ENCODE assay signal across 11 cellular contexts in the genomic region with DNA sequence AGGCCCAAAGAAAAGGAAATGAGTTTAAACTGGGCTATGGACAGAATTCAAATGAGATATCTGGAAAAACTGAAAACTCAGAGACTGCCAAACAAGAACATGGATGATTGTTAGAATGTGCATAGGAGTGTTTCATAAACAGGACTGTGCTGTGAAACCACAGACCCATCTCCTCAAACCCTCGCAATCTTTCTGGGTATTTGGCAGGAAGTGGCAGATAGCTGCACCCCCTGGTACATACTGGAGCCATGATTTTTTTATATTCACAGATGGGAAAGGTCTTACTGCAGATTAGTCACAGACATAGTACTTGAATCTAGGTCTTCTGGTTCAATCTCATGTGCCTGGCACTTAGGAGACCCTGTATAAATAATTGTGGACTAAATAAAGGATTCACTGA.
DNase-seq lines count a peak whose midpoint lies in the region; ATAC-seq lines count a peak whose summit lies in the region.
"Had no signal": no experiment of that assay in that cellular context is flagged by ENCODE, and none has a peak within 500 bp of the region (broad histone marks: within the 10 kb centered on the region; RNA-seq: fewer than 3 reads in every experiment).

No MANE protein-coding gene starts in this region.

- no peaks in the 10 kb centered on the region for H3K9me2 ChIP-seq in Karpas-422 (replicated peaks; ENCODE audit: insufficient read depth, low read length)

- CTCF ChIA-PET in activated CD8-positive, alpha-beta T cell treated with anti-CD3 and anti-CD28 coated beads, Interleukin-2, amount 10 ng/mL, durations not matched to agents 7 days and 5 days (lab: Charles Lee), result interaction anchor here (0.9 to 12.8 kb wide), 12 partner anchors 8 to 783 kb away, joined by 3 to 196 read pairs (median 9); no protein-coding TSS in a partner anchor

- no peak overlapping the region for H3K9ac ChIP-seq in Karpas-422 (ENCODE audit: low read length)
- no peak overlapping the region for H3K9ac ChIP-seq in mesenchymal stem cell (ENCODE audit: low read length)

- no peak overlapping the region for H3K18ac ChIP-seq in mesenchymal stem cell (ENCODE audit: low read depth in 1 of 2, low read length in 2 of 2)

- peak overlapping the region; percentile 52 for H3K4me3 Mint-ChIP-seq in activated CD8-positive, alpha-beta T cell treated with anti-CD3 and anti-CD28 coated beads, Interleukin-2, amount 10 ng/mL, durations not matched to agents 7 days and 5 days

- H3K79me2 ChIP-seq in Karpas-422 (ENCODE audit: low read length), result peaks cover 5% of the 10 kb centered on the region; the same call in 1 of the 2 replicates

- H3K4me1 ChIP-seq in Karpas-422 (ENCODE audit: low read length) (peaks cover 84% of the 10 kb centered on the region), mesenchymal stem cell (ENCODE audit: control insufficient read depth, insufficient read depth, low read depth, low read length) (peaks cover 15% of the 10 kb centered on the region)

- no peak overlapping the region for H4K91ac ChIP-seq in mesenchymal stem cell (ENCODE audit: low read length)

- H2AFZ ChIP-seq in Karpas-422 (ENCODE audit: low read length) (no peak overlapping the region), mesenchymal stem cell (ENCODE audit: low read depth, low read length) (no peak overlapping the region)

- no peak overlapping the region for H3K23ac ChIP-seq in mesenchymal stem cell (ENCODE audit: low read length in 2 of 2)

- H3K9me3 Mint-ChIP-seq in activated CD8-positive, alpha-beta T cell treated with anti-CD3 and anti-CD28 coated beads, Interleukin-2, amount 10 ng/mL, durations not matched to agents 7 days and 5 days (ENCODE audit: insufficient read depth), result peaks cover 5% of the 10 kb centered on the region

- H3K27me3 ChIP-seq in Karpas-422 (ENCODE audit: low read length), result no peaks in the 10 kb centered on the region
- no peaks in the 10 kb centered on the region for H3K27me3 ChIP-seq in mesenchymal stem cell (ENCODE audit: control insufficient read depth in 1 of 2, insufficient read depth in 1 of 2, low read length in 2 of 2)
- H3K27me3 ChIP-seq: left lung, sigmoid colon had no signal

- H3K79me1 ChIP-seq in mesenchymal stem cell (replicated peaks; ENCODE audit: low read length, poor library complexity, severe bottlenecking), result peaks cover 5% of the 10 kb centered on the region

- no peak overlapping the region for H3K4ac ChIP-seq in mesenchymal stem cell (ENCODE audit: low read depth in 1 of 2, low read length in 2 of 2)

- no peak overlapping the region for H2BK5ac ChIP-seq in mesenchymal stem cell (ENCODE audit: low read depth, low read length, poor library complexity, severe bottlenecking)

- no peak overlapping the region for H2BK12ac ChIP-seq in mesenchymal stem cell (ENCODE audit: low read length in 2 of 2)

- H3K9me3 ChIP-seq in Karpas-422 (ENCODE audit: low read length) (no peaks in the 10 kb centered on the region), mesenchymal stem cell (ENCODE audit: control insufficient read depth, low read length) (no peaks in the 10 kb centered on the region)

- H4K8ac ChIP-seq in mesenchymal stem cell (ENCODE audit: low read length), result no peak overlapping the region

- no peak overlapping the region for H2AK5ac ChIP-seq in mesenchymal stem cell (ENCODE audit: low read length, severe bottlenecking)

- no peak overlapping the region for H3K14ac ChIP-seq in mesenchymal stem cell (ENCODE audit: low read length in 2 of 2)

- no peaks in the 10 kb centered on the region for H4K20me1 ChIP-seq in Karpas-422 (ENCODE audit: insufficient read depth, low read depth, low read length)

- no peak overlapping the region for H2BK15ac ChIP-seq in mesenchymal stem cell (ENCODE audit: low read depth, poor library complexity, severe bottlenecking)

- H2BK120ac ChIP-seq in mesenchymal stem cell (ENCODE audit: low read depth, low read length), result no peak overlapping the region

- POLR2A ChIA-PET in activated CD8-positive, alpha-beta T cell treated with anti-CD3 and anti-CD28 coated beads, Interleukin-2, amount 10 ng/mL, durations not matched to agents 7 days and 5 days (lab: Charles Lee), result interaction anchor here (0.6 to 1.7 kb wide), 5 partner anchors 37 to 343 kb away, joined by 3 to 9 read pairs (median 4); no protein-coding TSS in a partner anchor

- peaks cover 92% of the 10 kb centered on the region for H3K4me1 Mint-ChIP-seq in activated CD8-positive, alpha-beta T cell treated with anti-CD3 and anti-CD28 coated beads, Interleukin-2, amount 10 ng/mL, durations not matched to agents 7 days and 5 days (ENCODE audit: low read depth)

- H3K27me3 Mint-ChIP-seq in activated CD8-positive, alpha-beta T cell treated with anti-CD3 and anti-CD28 coated beads, Interleukin-2, amount 10 ng/mL, durations not matched to agents 7 days and 5 days (ENCODE audit: low read depth), result no peaks in the 10 kb centered on the region

- H3K27ac Mint-ChIP-seq in activated CD8-positive, alpha-beta T cell treated with anti-CD3 and anti-CD28 coated beads, Interleukin-2, amount 10 ng/mL, durations not matched to agents 7 days and 5 days, result peak overlapping the region; percentile 98

- H3K4me3 ChIP-seq in Karpas-422 (ENCODE audit: low read length), result no peak overlapping the region
- H3K4me3 ChIP-seq in mesenchymal stem cell (ENCODE audit: insufficient read depth in 1 of 2, low read depth in 1 of 2, low read length in 2 of 2), result no peak overlapping the region
- H3K4me3 ChIP-seq: left lung, sigmoid colon had no signal

- 0 out of 2 replicates have a peak, but pooled peaks cover 3% of the 10 kb centered on the region for H3K36me3 ChIP-seq in Karpas-422 (ENCODE audit: insufficient read depth, low read length)
- H3K36me3 ChIP-seq in mesenchymal stem cell (ENCODE audit: control insufficient read depth in 1 of 2, insufficient read depth in 2 of 2, low read depth in 1 of 2, low read length in 2 of 2), result peaks cover 0 to 3% of the 10 kb centered on the region in 2 experiments
- H3K36me3 ChIP-seq: left lung, sigmoid colon had no signal

- WGBS in mesenchymal stem cell, result no CpG with 5 or more reads among the region's 1 CpG

- H3K36me3 Mint-ChIP-seq in activated CD8-positive, alpha-beta T cell treated with anti-CD3 and anti-CD28 coated beads, Interleukin-2, amount 10 ng/mL, durations not matched to agents 7 days and 5 days (ENCODE audit: low read depth), result peaks cover 59% of the 10 kb centered on the region

- H3K4me2 ChIP-seq in Karpas-422 (ENCODE audit: low read depth, low read length, poor library complexity, severe bottlenecking) (no peak overlapping the region), mesenchymal stem cell (ENCODE audit: low read length, poor library complexity, severe bottlenecking) (no peak overlapping the region)

- ATAC-seq in activated CD8-positive, alpha-beta T cell treated with anti-CD3 and anti-CD28 coated beads, Interleukin-2, amount 10 ng/mL, durations not matched to agents 7 days and 5 days, result peak; percentile 51
- ATAC-seq in HG03045 (IDR thresholded peaks at IDR 0.05; ENCODE audit: unreplicated experiment) (no peak), HG02870 (IDR thresholded peaks at IDR 0.05; ENCODE audit: unreplicated experiment) (no peak), GM21515 (IDR thresholded peaks at IDR 0.05; ENCODE audit: unreplicated experiment) (no peak)
- ATAC-seq: left lung had no signal

- H3K27ac ChIP-seq in Karpas-422 (ENCODE audit: low read length) (peak overlapping the region; percentile 99), mesenchymal stem cell (ENCODE audit: low read length, poor library complexity, severe bottlenecking) (no peak overlapping the region)
- H3K27ac ChIP-seq: left lung, sigmoid colon had no signal

- peak; percentile 16 for DNase-seq in CD1c-positive myeloid dendritic cell (ENCODE audit: extremely low spot score)
- no peak for DNase-seq in Karpas-422
- peak; percentile 83 for DNase-seq in activated CD8-positive, alpha-beta T cell treated with anti-CD3 and anti-CD28 coated beads, Interleukin-2, amount 10 ng/mL, durations not matched to agents 7 days and 5 days
- DNase-seq in mesenchymal stem cell, result peak; percentile 16
- no peak for DNase-seq in HK-2 (ENCODE audit: unreplicated experiment)
- DNase-seq: left lung, NCI-H526 treated with DMSO at 0.1 percent for 48 hours, sigmoid colon had no signal

Comparison
In these comparisons a context has a peak if more than half of its experiments do, and no peak if none do; other contexts are left out.
1. DNase-seq: peak in CD1c-positive myeloid dendritic cell (single experiment), activated CD8-positive, alpha-beta T cell treated with anti-CD3 and anti-CD28 coated beads, Interleukin-2, amount 10 ng/mL, durations not matched to agents 7 days and 5 days (single experiment) and mesenchymal stem cell (single experiment); none in Karpas-422 (single experiment) and HK-2 (single experiment).